ENCODE assay signal across 23 cellular contexts in genomic region chr2:195995499-195995898, GRCh38.
A peak's percentile ranks its signal among the peaks of the same experiment; 100 is the strongest.
DNase-seq lines count a peak whose midpoint lies in the region; ATAC-seq and TF ChIP-seq lines count a peak whose summit lies in the region.
"Had no signal": no experiment of that assay in that cellular context is flagged by ENCODE, and none has a peak within 500 bp of the region (broad histone marks: within the 10 kb centered on the region; RNA-seq: fewer than 3 reads in every experiment).

No MANE protein-coding gene starts in this region.

- ATAC-seq in stimulated activated naive CD8-positive, alpha-beta T cell treated with anti-CD3 and anti-CD28 coated beads, Interleukin-15, amount 100 ng/mL, for 72 hours = peak; percentile 53
- no peak for ATAC-seq in stimulated activated naive CD8-positive, alpha-beta T cell treated with anti-CD3 and anti-CD28 coated beads, Interleukin-15, Interleukin-2, amounts not matched to agents 100 U/mL and 50 U/mL, for 24 hours
- peak; percentile 13 for ATAC-seq in mucosa of descending colon
- ATAC-seq in HG03045 (IDR thresholded peaks at IDR 0.05; ENCODE audit: unreplicated experiment) = no peak
- no peak for ATAC-seq in activated T-cell treated with anti-CD3 and anti-CD28 coated beads, Interleukin-2, amount 50 U/mL, for 72 hours (replicated peaks in 1 of 2)
- no peak for ATAC-seq in GM18873 (IDR thresholded peaks at IDR 0.05; ENCODE audit: low FRiP score, unreplicated experiment)
- ATAC-seq: A549, HepG2, PC-3 had no signal

- no peaks in the 10 kb centered on the region for H3K79me2 ChIP-seq in OCI-LY3 (ENCODE audit: low read length)

- H3K27me3 Mint-ChIP-seq in stimulated activated naive CD8-positive, alpha-beta T cell treated with anti-CD3 and anti-CD28 coated beads, Interleukin-15, amount 100 ng/mL, for 72 hours = no peaks in the 10 kb centered on the region
- H3K27me3 Mint-ChIP-seq in activated T-cell treated with anti-CD3 and anti-CD28 coated beads, Interleukin-2, amount 50 U/mL, for 72 hours (ENCODE audit: low read depth) = no peaks in the 10 kb centered on the region

- no peak overlapping the region for H3K4me3 Mint-ChIP-seq in stimulated activated naive CD8-positive, alpha-beta T cell treated with anti-CD3 and anti-CD28 coated beads, Interleukin-15, amount 100 ng/mL, for 72 hours
- no peak overlapping the region for H3K4me3 Mint-ChIP-seq in activated T-cell treated with anti-CD3 and anti-CD28 coated beads, Interleukin-2, amount 50 U/mL, for 72 hours

- H3K9ac ChIP-seq in OCI-LY3 (ENCODE audit: low read length) = peak overlapping the region; percentile 55
- H3K9ac ChIP-seq: GM23248 had no signal

- H3K36me3 ChIP-seq in OCI-LY3 (replicated peaks; ENCODE audit: low read depth, low read length) (no peaks in the 10 kb centered on the region), mucosa of descending colon (ENCODE audit: low read depth) (no peaks in the 10 kb centered on the region)
- H3K36me3 ChIP-seq: BE2C had no signal

- DNase-seq in stimulated activated naive CD8-positive, alpha-beta T cell treated with anti-CD3 and anti-CD28 coated beads, Interleukin-15, amount 100 ng/mL, for 72 hours = no peak
- no peak for DNase-seq in stimulated activated naive CD8-positive, alpha-beta T cell treated with anti-CD3 and anti-CD28 coated beads, Interleukin-15, Interleukin-2, amounts not matched to agents 100 U/mL and 50 U/mL, for 24 hours
- no peak for DNase-seq in mucosa of descending colon
- no peak for DNase-seq in activated T-cell treated with anti-CD3 and anti-CD28 coated beads, Interleukin-2, amount 50 U/mL, for 72 hours
- DNase-seq: BE2C, DMS53, EL, GF-D8, GM23248, HCEC 1CT, KBM-7, NCI-H1694, NCI-H2081 treated with DMSO at 0.1 percent for 48 hours, NCI-H446, PC-3, RPMI8226, SHP77 had no signal

- peak overlapping the region; percentile 24 for H3K27ac ChIP-seq in OCI-LY3 (ENCODE audit: low read length)
- H3K27ac ChIP-seq: A549, GM23248, HL-60 had no signal

- H2AFZ ChIP-seq in OCI-LY3 (ENCODE audit: low read depth, low read length) = peak overlapping the region; percentile 82; the same call in 1 of the 2 replicates
- H2AFZ ChIP-seq: GM23248 had no signal

- peak; percentile 36 for TF ChIP-seq CTCF in OCI-LY3 (IDR thresholded peaks at IDR 0.05; ENCODE audit: low read depth, low read length)
- TF ChIP-seq CTCF in mucosa of descending colon (IDR thresholded peaks at IDR 0.05) = no peak

- peak overlapping the region; percentile 24 to 30 for H3K27ac Mint-ChIP-seq in stimulated activated naive CD8-positive, alpha-beta T cell treated with anti-CD3 and anti-CD28 coated beads, Interleukin-15, amount 100 ng/mL, for 72 hours
- H3K27ac Mint-ChIP-seq in activated T-cell treated with anti-CD3 and anti-CD28 coated beads, Interleukin-2, amount 50 U/mL, for 72 hours = no peak overlapping the region

- H3K4me2 ChIP-seq in OCI-LY3 (ENCODE audit: low read length) = peak overlapping the region; percentile 74
- H3K4me2 ChIP-seq: A549 had no signal

- no peaks in the 10 kb centered on the region for H4K20me1 ChIP-seq in OCI-LY3 (ENCODE audit: insufficient read depth, low read length)

- intact Hi-C loops in mucosa of descending colon (cut with DNase I, micrococcal nuclease) = no loop called here

- H3K4me3 ChIP-seq in OCI-LY3 (ENCODE audit: low read length) = peak overlapping the region; percentile 59
- H3K4me3 ChIP-seq in mucosa of descending colon = no peak overlapping the region
- H3K4me3 ChIP-seq: A549, GM23248 had no signal

- H3K4me1 Mint-ChIP-seq in stimulated activated naive CD8-positive, alpha-beta T cell treated with anti-CD3 and anti-CD28 coated beads, Interleukin-15, amount 100 ng/mL, for 72 hours = peaks cover 13% of the 10 kb centered on the region
- peaks cover 12% of the 10 kb centered on the region for H3K4me1 Mint-ChIP-seq in activated T-cell treated with anti-CD3 and anti-CD28 coated beads, Interleukin-2, amount 50 U/mL, for 72 hours (ENCODE audit: low read depth)

- H3K27me3 ChIP-seq in OCI-LY3 (ENCODE audit: low read depth, low read length) = no peaks in the 10 kb centered on the region
- H3K27me3 ChIP-seq: BE2C had no signal

- H3K9me3 Mint-ChIP-seq in stimulated activated naive CD8-positive, alpha-beta T cell treated with anti-CD3 and anti-CD28 coated beads, Interleukin-15, amount 100 ng/mL, for 72 hours = no peaks in the 10 kb centered on the region
- no peaks in the 10 kb centered on the region for H3K9me3 Mint-ChIP-seq in activated T-cell treated with anti-CD3 and anti-CD28 coated beads, Interleukin-2, amount 50 U/mL, for 72 hours

- no peaks in the 10 kb centered on the region for H3K9me3 ChIP-seq in OCI-LY3 (ENCODE audit: insufficient read depth, low read length)
- no peaks in the 10 kb centered on the region for H3K9me3 ChIP-seq in mucosa of descending colon
- H3K9me3 ChIP-seq: A549, BE2C had no signal

- H3K4me1 ChIP-seq in OCI-LY3 (ENCODE audit: low read length) = peaks cover 13% of the 10 kb centered on the region
- no peaks in the 10 kb centered on the region for H3K4me1 ChIP-seq in mucosa of descending colon (ENCODE audit: low read depth)
- H3K4me1 ChIP-seq: A549, BE2C had no signal

- H3K36me3 Mint-ChIP-seq in activated T-cell treated with anti-CD3 and anti-CD28 coated beads, Interleukin-2, amount 50 U/mL, for 72 hours (ENCODE audit: insufficient read depth in 2 of 2) = no peaks in the 10 kb centered on the region

Comparison
In these comparisons a context has a peak if more than half of its experiments do, and no peak if none do; other contexts are left out.
1. ATAC-seq: peak in stimulated activated naive CD8-positive, alpha-beta T cell treated with anti-CD3 and anti-CD28 coated beads, Interleukin-15, amount 100 ng/mL, for 72 hours (single experiment) and mucosa of descending colon (single experiment); none in stimulated activated naive CD8-positive, alpha-beta T cell treated with anti-CD3 and anti-CD28 coated beads, Interleukin-15, Interleukin-2, amounts not matched to agents 100 U/mL and 50 U/mL, for 24 hours (single experiment), HG03045 (single experiment), activated T-cell treated with anti-CD3 and anti-CD28 coated beads, Interleukin-2, amount 50 U/mL, for 72 hours (0 of 2) and GM18873 (single experiment).